In genomic region chr15:89649716-89650115, GRCh38 we compare ENCODE assay signal across 20 cellular contexts. TPM values are rescaled to one million over a fixed set of nuclear protein-coding genes. Genes with fewer than 3 reads are reported as not detected.
DNase-seq lines count a peak whose midpoint lies in the region; ATAC-seq and TF ChIP-seq lines count a peak whose summit lies in the region.
"Had no signal": no experiment of that assay in that cellular context is flagged by ENCODE, and none has a peak within 500 bp of the region (broad histone marks: within the 10 kb centered on the region; RNA-seq: fewer than 3 reads in every experiment).

No MANE protein-coding gene starts in this region.

- no peaks in the 10 kb centered on the region for H3K9me3 ChIP-seq in SK-N-SH
- H3K9me3 ChIP-seq in osteoblast (ENCODE audit: low read depth, low read length) = no peaks in the 10 kb centered on the region
- no peaks in the 10 kb centered on the region for H3K9me3 ChIP-seq in tibial artery
- no peaks in the 10 kb centered on the region for H3K9me3 ChIP-seq in transverse colon
- H3K9me3 ChIP-seq: A549 had no signal

- TF ChIP-seq RAD21 in SK-N-SH (IDR thresholded peaks at IDR 0.05; ENCODE audit: low read length) = no peak

- H3F3A ChIP-seq in SK-N-SH (replicated peaks; ENCODE audit: insufficient read depth) = no peaks in the 10 kb centered on the region

- 85% methylated on average over 7 of the region's 15 CpGs for WGBS in SK-N-SH (ENCODE audit: low lambda C conversion rate)
- WGBS in transverse colon (ENCODE audit: low coverage in 1 of 2), 2 donors = 93% methylated on average over 15 of the region's 15 CpGs; no CpG with 5 or more reads in 1 of the 2 donors

- CTCF ChIA-PET in SK-N-SH (lab: Yijun Ruan, JAX) = interaction anchor here (0.7 to 4.4 kb wide), 2 partner anchors 23 to 819 kb away, joined by 3 to 36 read pairs; no protein-coding TSS in a partner anchor

- DNase-seq in SK-N-SH (peak; percentile 16), cardiac septum (ENCODE audit: low spot score) (peak; percentile 69), Right ventricle myocardium inferior (ENCODE audit: missing footprints) (no peak), osteoblast (ENCODE audit: insufficient read length, low spot score, missing footprints) (peak; percentile 64), tibial artery (peak; percentile 10 to 59), transverse colon (no peak)
- DNase-seq: AML-193; CD4-positive, alpha-beta memory T cell; DMS79 treated with DMSO at 0.1 percent for 48 hours; GF-D8; H9 had no signal

- H3K27ac ChIP-seq in SK-N-SH (ENCODE audit: low read depth in 2 of 2, low read length in 1 of 2) (no peak overlapping the region), osteoblast (ENCODE audit: low read depth, low read length) (no peak overlapping the region), tibial artery (no peak overlapping the region), transverse colon (no peak overlapping the region)
- H3K27ac ChIP-seq: 22Rv1, A549, BLaER1, HL-60 had no signal

- in situ Hi-C loops in transverse colon (cut with MboI; ENCODE audit: low pct_ligation_motif_present in 1 of 4, low pct_unique_long_range_greater_than_20kb in 1 of 4, low sequenced_read_pairs in 3 of 4) = no loop called here

- TF ChIP-seq EP300 in SK-N-SH (IDR thresholded peaks at IDR 0.05; ENCODE audit: borderline replicate concordance in 1 of 2, low read depth in 1 of 2, low read length in 1 of 2) = no peak
- no peak for TF ChIP-seq EP300 in transverse colon (IDR thresholded peaks at IDR 0.05; ENCODE audit: low read depth)

- intact Hi-C loops in cardiac septum (cut with DNase I) (loop anchor here (5.0 kb wide), 2 partner anchors 33 to 93 kb away; no protein-coding TSS in a partner anchor), Right ventricle myocardium inferior (cut with DNase I) (loop anchor here (5.0 kb wide), 1 partner anchor 43 kb away; the partner anchor contains the start of genes PEX11A and WDR93), tibial artery (cut with DNase I; ENCODE audit: low total_unique reads) (loop anchor here (5.0 to 10.0 kb wide), 2 partner anchors 55 to 103 kb away; partner anchors contain the start of gene MESP1), transverse colon (cut with DNase I; ENCODE audit: low total_unique reads) (no loop called here)

- no peaks in the 10 kb centered on the region for H3K27me3 ChIP-seq in SK-N-SH (ENCODE audit: insufficient read depth)
- no peaks in the 10 kb centered on the region for H3K27me3 ChIP-seq in osteoblast (ENCODE audit: insufficient read depth, low read length)
- H3K27me3 ChIP-seq in tibial artery = no peaks in the 10 kb centered on the region
- H3K27me3 ChIP-seq in transverse colon = peaks cover 6% of the 10 kb centered on the region

- TF ChIP-seq POLR2A in transverse colon (IDR thresholded peaks at IDR 0.05) = no peak

- no peak overlapping the region for H3K9ac ChIP-seq in SK-N-SH
- H3K9ac ChIP-seq: BLaER1 had no signal

- ATAC-seq in SK-N-SH treated with all-trans-retinoic acid at 6 μM for 48 hours (no peak), Right ventricle myocardium inferior (no peak), HG03280 (IDR thresholded peaks at IDR 0.05; ENCODE audit: unreplicated experiment) (no peak)
- ATAC-seq: A549 had no signal

- H3K9me2 ChIP-seq in SK-N-SH = no peaks in the 10 kb centered on the region

- H2AFZ ChIP-seq in SK-N-SH (ENCODE audit: low read depth) (no peak overlapping the region), osteoblast (ENCODE audit: low read length) (no peak overlapping the region)

- H3K4me1 ChIP-seq in SK-N-SH (ENCODE audit: control insufficient read depth in 1 of 2, insufficient read depth in 2 of 2, low read depth in 1 of 2, low read length in 1 of 2) (peaks cover 0 to 8% of the 10 kb centered on the region in 2 experiments; a peak in 1 of 4 replicates), osteoblast (ENCODE audit: insufficient read depth, low read length) (peaks cover 3% of the 10 kb centered on the region), tibial artery (peaks cover 0 to 12% (median 5%) of the 10 kb centered on the region in 4 donors), transverse colon (peaks cover 0 to 8% (median 5%) of the 10 kb centered on the region in 4 donors)

- no peak overlapping the region for H3K4me3 ChIP-seq in SK-N-SH (ENCODE audit: low read depth in 2 of 2, low read length in 1 of 2)
- H3K4me3 ChIP-seq in osteoblast (ENCODE audit: insufficient read depth, low read length) = no peak overlapping the region
- no peak overlapping the region for H3K4me3 ChIP-seq in tibial artery
- H3K4me3 ChIP-seq in transverse colon = no peak overlapping the region
- H3K4me3 ChIP-seq: A549, BLaER1 had no signal

- peaks cover 6 to 17% of the 10 kb centered on the region in 2 experiments for H3K36me3 ChIP-seq in SK-N-SH (replicated peaks in 1 of 2; ENCODE audit: control insufficient read depth in 1 of 2, insufficient read depth in 2 of 2, low read length in 1 of 2)
- peaks cover 48% of the 10 kb centered on the region for H3K36me3 ChIP-seq in osteoblast (ENCODE audit: insufficient read depth, low read length)
- peaks cover 0 to 48% (median 19%) of the 10 kb centered on the region in 3 donors for H3K36me3 ChIP-seq in tibial artery
- no peaks in the 10 kb centered on the region for H3K36me3 ChIP-seq in transverse colon

- POLR2A ChIA-PET in SK-N-SH (lab: Yijun Ruan, JAX) = interaction anchor here (1.0 kb wide), 1 partner anchor 16 kb away, joined by 5 read pairs; no protein-coding TSS in a partner anchor

- H4K20me1 ChIP-seq in SK-N-SH (ENCODE audit: insufficient read depth) (no peaks in the 10 kb centered on the region), osteoblast (ENCODE audit: insufficient read depth, low read length) (peaks cover 31% of the 10 kb centered on the region)

- TF ChIP-seq CTCF in SK-N-SH (IDR thresholded peaks at IDR 0.05) (no peak), osteoblast (IDR thresholded peaks at IDR 0.05; ENCODE audit: extremely low read depth, low read depth, low read length) (no peak), tibial artery (IDR thresholded peaks at IDR 0.05) (no peak), transverse colon (IDR thresholded peaks at IDR 0.05) (no peak)

- H3K4me2 ChIP-seq in SK-N-SH = no peak overlapping the region
- no peak overlapping the region for H3K4me2 ChIP-seq in osteoblast (ENCODE audit: insufficient read depth, low read length)
- H3K4me2 ChIP-seq: A549, BLaER1 had no signal

- H3K79me2 ChIP-seq in SK-N-SH (ENCODE audit: insufficient read depth) (peaks cover 39% of the 10 kb centered on the region), osteoblast (ENCODE audit: insufficient read depth, low read length) (peaks cover 31% of the 10 kb centered on the region)

TF ChIP-seq in SK-N-SH, 30 proteins besides CTCF, POLR2A, EP300 and RAD21 (continues in another document):
- no peak for TF ChIP-seq GABPA (IDR thresholded peaks at IDR 0.05; ENCODE audit: low read depth)
- TF ChIP-seq EZH2phosphoT487 (IDR thresholded peaks at IDR 0.05; ENCODE audit: borderline replicate concordance, low read depth) = no peak
- no peak for TF ChIP-seq RXRA (IDR thresholded peaks at IDR 0.05; ENCODE audit: borderline replicate concordance, low read depth)
- no peak for TF ChIP-seq ELF1 (IDR thresholded peaks at IDR 0.05)
- no peak for TF ChIP-seq SMC3 (IDR thresholded peaks at IDR 0.05; ENCODE audit: low read depth, low read length)
- no peak for TF ChIP-seq CHD2 (IDR thresholded peaks at IDR 0.05; ENCODE audit: low read length, partially characterized antibody)
- TF ChIP-seq TEAD4 (IDR thresholded peaks at IDR 0.05; ENCODE audit: borderline replicate concordance, insufficient read depth) = no peak
- TF ChIP-seq FOSL2 (IDR thresholded peaks at IDR 0.05; ENCODE audit: borderline replicate concordance, low read depth) = no peak

TF ChIP-seq in SK-N-SH treated with all-trans-retinoic acid at 6 μM for 48 hours, 23 proteins besides CTCF, POLR2A, EP300 and RAD21 (continues in another document):
- TF ChIP-seq ESRRG (CRISPR knock-in tag; IDR thresholded peaks at IDR 0.05) (no peak), RARB (CRISPR knock-in tag; IDR thresholded peaks at IDR 0.05) (no peak), POU6F1 (CRISPR knock-in tag; IDR thresholded peaks at IDR 0.05; ENCODE audit: borderline replicate concordance, low read depth) (no peak), ZFP30 (CRISPR knock-in tag; IDR thresholded peaks at IDR 0.05) (no peak)

RNA-seq across cellular contexts. Expression of gene KIF7, which starts 5.6 kb away (rescaled TPM):
- 11.2 and 12.0 TPM in 2 replicates for polyA plus RNA-seq in SK-N-SH (2012; rRNA removed)
- polyA plus RNA-seq in SK-N-SH (2012; cell fraction: cytosol; rRNA removed) = 5.8 and 7.6 TPM in 2 replicates
- polyA plus RNA-seq in SK-N-SH (2012; cell fraction: nucleus; rRNA removed) = 26.1 and 33.6 TPM in 2 replicates
- total RNA-seq in cardiac septum (5.8 TPM), Right ventricle myocardium inferior (2.2 TPM), osteoblast (10.6 and 12.3 TPM in 2 replicates), transverse colon (10 to 100 TPM in 1 of 4 donors, 1 to 10 TPM in 3; 2.3 to 11.5 (median 5.4) TPM)
- total RNA-seq: CD4-positive, alpha-beta memory T cell had no signal
- polyA plus RNA-seq: CD14-positive monocyte; CD4-positive, alpha-beta memory T cell had no signal

RNA-seq across cellular contexts. Expression of gene PLIN1, which starts 29.5 kb away (rescaled TPM):
- 0.08 TPM in 2 replicates for polyA plus RNA-seq in SK-N-SH (2012; rRNA removed)
- polyA plus RNA-seq in SK-N-SH (2012; cell fraction: cytosol; rRNA removed) = 0.09 and 0.10 TPM in 2 replicates
- polyA plus RNA-seq in SK-N-SH (2012; cell fraction: nucleus; rRNA removed) = 0.39 and 0.40 TPM in 2 replicates
- 3.9 TPM for total RNA-seq in cardiac septum
- total RNA-seq in Right ventricle myocardium inferior = 17.6 TPM
- total RNA-seq in osteoblast = under 0.01 TPM in 1 of 2 replicates, not detected in the other
- total RNA-seq in transverse colon = 10 to 100 TPM in 3 of 4 donors, 1 to 10 TPM in 1; 4.6 to 48.3 (median 11.9) TPM
- total RNA-seq: H1, HT1080 had no signal
- polyA plus RNA-seq: CD14-positive monocyte had no signal

RNA-seq across cellular contexts. Expression of gene PEX11A, which starts 40.8 kb away (rescaled TPM):
- polyA plus RNA-seq in SK-N-SH (2012; rRNA removed) = 6.1 and 7.0 TPM in 2 replicates
- polyA plus RNA-seq in SK-N-SH (2012; cell fraction: cytosol; rRNA removed) = 5.9 and 6.6 TPM in 2 replicates
- polyA plus RNA-seq in SK-N-SH (2012; cell fraction: nucleus; rRNA removed) = 3.5 and 5.1 TPM in 2 replicates
- total RNA-seq in cardiac septum (5.0 TPM), Right ventricle myocardium inferior (13.7 TPM), osteoblast (4.0 and 5.0 TPM in 2 replicates), transverse colon (100 to 1,000 TPM in 1 of 4 donors, 10 to 100 TPM in 2, 1 to 10 TPM in 1; 6.8 to 113 (median 40.6) TPM)

RNA-seq across cellular contexts. Expression of gene WDR93, which starts 40.9 kb away (rescaled TPM):
- polyA plus RNA-seq in SK-N-SH (2012; rRNA removed) = 0.35 and 0.57 TPM in 2 replicates
- 0.28 and 0.30 TPM in 2 replicates for polyA plus RNA-seq in SK-N-SH (2012; cell fraction: cytosol; rRNA removed)
- 0.25 and 0.49 TPM in 2 replicates for polyA plus RNA-seq in SK-N-SH (2012; cell fraction: nucleus; rRNA removed)
- total RNA-seq in cardiac septum (not detected), Right ventricle myocardium inferior (not detected), osteoblast (under 0.01 and 0.36 TPM in 2 replicates), transverse colon (not detected)
- total RNA-seq: CD4-positive, alpha-beta memory T cell; H1; H9; HT1080 had no signal
- polyA plus RNA-seq: CD14-positive monocyte; CD4-positive, alpha-beta memory T cell had no signal

Comparison
In these comparisons a context has a peak if more than half of its experiments do, and no peak if none do; other contexts are left out.
1. DNase-seq: peak in SK-N-SH (single experiment), cardiac septum (single experiment), osteoblast (single experiment) and tibial artery (2 of 2); none in Right ventricle myocardium inferior (single experiment) and transverse colon (single experiment).